27 cellular contexts compared by ENCODE assay signal in the genomic region with DNA sequence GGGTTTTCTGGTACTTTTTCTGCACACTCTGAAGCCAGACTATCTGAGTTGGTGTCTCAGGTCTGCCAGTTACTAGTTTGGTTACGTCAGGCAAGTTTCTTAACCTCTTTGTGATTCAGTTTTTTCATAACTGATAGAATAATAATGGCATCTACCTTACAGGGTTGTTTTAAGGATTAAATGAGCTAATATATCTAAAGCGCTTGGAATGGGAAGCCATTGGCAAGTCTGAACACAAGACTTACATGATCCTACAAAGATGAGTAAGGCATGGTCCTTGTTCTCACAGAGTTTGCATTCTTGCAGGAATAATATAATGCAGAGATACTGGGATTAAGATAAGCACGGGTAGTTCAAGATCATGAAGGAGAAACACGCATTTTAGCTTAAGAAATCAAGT. TPM values are rescaled to one million over a fixed set of nuclear protein-coding genes. Genes with fewer than 3 reads are reported as not detected.
"Had no signal": no experiment of that assay in that cellular context is flagged by ENCODE, and none has a peak within 500 bp of the region (broad histone marks: within the 10 kb centered on the region; RNA-seq: fewer than 3 reads in every experiment).

No MANE protein-coding gene starts in this region.

- H3K79me2 ChIP-seq: parathyroid adenoma had no signal

- H3K4me3 ChIP-seq: coronary artery, esophagus muscularis mucosa, gastroesophageal sphincter, left ventricle myocardium inferior, lower lobe of right lung, prostate gland, spleen, testis, tibial nerve had no signal

- ATAC-seq: gastroesophageal sphincter; lower lobe of right lung; sciatic nerve; stimulated activated naive B cell treated with anti-CD40 and anti-IgM and Interleukin-4, amounts not matched to agents 10 μg/mL and 1 μg/mL and 100 μg/mL, for 72 hours; stimulated activated naive CD8-positive, alpha-beta T cell treated with anti-CD3 and anti-CD28 coated beads, Interleukin-15, amount 100 ng/mL, for 72 hours had no signal

- H3K9me3 ChIP-seq: gastroesophageal sphincter, left ventricle myocardium inferior, lower lobe of right lung, prostate gland, spleen, testis, tibial nerve had no signal

- H3K27ac ChIP-seq: coronary artery, esophagus muscularis mucosa, gastroesophageal sphincter, left ventricle myocardium inferior, lower lobe of right lung, parathyroid adenoma, prostate gland, spleen, testis, tibial nerve had no signal

- H2AFZ ChIP-seq: parathyroid adenoma had no signal

- H3K36me3 ChIP-seq: esophagus muscularis mucosa, gastroesophageal sphincter, left ventricle myocardium inferior, lower lobe of right lung, prostate gland, spleen, tibial nerve had no signal

- DNase-seq: effector CD4-positive, alpha-beta T cell; endodermal cell; glutamatergic neuron; islet precursor cell; left ventricle myocardium inferior; lower lobe of right lung; mesenchymal stem cell; midbrain; nephron progenitor cell; spleen; stimulated activated CD4-positive, alpha-beta T cell treated with anti-CD3 and anti-CD28 coated beads, Interleukin-15, amount 100 ng/mL, for 24 hours; stimulated activated CD4-positive, alpha-beta T cell treated with anti-CD3 and anti-CD28 coated beads, Interleukin-2, amount 100 ng/mL, for 24 hours; stimulated activated CD4-positive, alpha-beta T cell treated with anti-CD3 and anti-CD28 coated beads, Interleukin-4, amount 100 ng/mL, for 4 hours; stimulated activated naive B cell treated with anti-CD40 and anti-IgM and Interleukin-4, amounts not matched to agents 10 μg/mL and 1 μg/mL and 100 μg/mL, for 72 hours; stimulated activated naive CD8-positive, alpha-beta T cell treated with anti-CD3 and anti-CD28 coated beads, Interleukin-15, amount 100 ng/mL, for 72 hours; testis had no signal

- H3K4me1 ChIP-seq: prostate gland, testis had no signal

- H3K9ac ChIP-seq: parathyroid adenoma had no signal

- H3K27me3 ChIP-seq: spleen, testis had no signal

RNA-seq across cellular contexts. Expression of gene CHI3L2, which starts 17.9 kb away (rescaled TPM):
- total RNA-seq: chondrocyte, dermis microvascular lymphatic vessel endothelial cell, endodermal cell, endothelial cell of umbilical vein, fibroblast of villous mesenchyme had no signal
- polyA plus RNA-seq: endothelial cell of umbilical vein had no signal
